In genomic region chr11:64389851-64390250, GRCh38 we compare ENCODE assay signal across 8 cellular contexts.
"Had no signal": no experiment of that assay in that cellular context is flagged by ENCODE, and none has a peak within 500 bp of the region (broad histone marks: within the 10 kb centered on the region; RNA-seq: fewer than 3 reads in every experiment).

No MANE protein-coding gene starts in this region.

- H3K4me3 ChIP-seq: GM23248, K562 had no signal

- H3K27ac Mint-ChIP-seq: H9 had no signal

- H3K9ac ChIP-seq: GM23248 had no signal

- H2AFZ ChIP-seq: GM23248 had no signal

- DNase-seq: GM23248, GOT3, H9, HCEC 1CT, IMR-90, KG1 had no signal

- FAIRE-seq: H54, K562 had no signal

- ATAC-seq: K562 had no signal

- H3K27ac ChIP-seq: GM23248 had no signal

- H3K4me3 Mint-ChIP-seq: H9 had no signal
